ENCODE assay signal across 8 cellular contexts in genomic region chr16:67719048-67719777, GRCh38.
DNase-seq lines count a peak whose midpoint lies in the region; ATAC-seq and TF ChIP-seq lines count a peak whose summit lies in the region.

Gene GFOD2 (minus strand): TSS chr16:67719316. CDS start chr16:67685715, 33,601 bp downstream.

- DNase-seq in Ammon's horn (ENCODE audit: low spot score) (peak; percentile 97), NCI-H524 (lab: John Stamatoyannopoulos, UW) (peak; percentile 93 to 94)
- DNase-seq in activated CD4-positive, alpha-beta T cell treated with anti-CD3 and anti-CD28 coated beads for 4 hours: peak; percentile 98 to 99
- peak; percentile 99 to 100 for DNase-seq in stimulated activated CD4-positive, alpha-beta T cell treated with anti-CD3 and anti-CD28 coated beads, Interleukin-1b, Interleukin-23, amount 100 ng/mL, for 4 hours (ENCODE audit: low read depth in 2 of 2)

- peak; percentile 83 for ATAC-seq in HG03442 (IDR thresholded peaks at IDR 0.05; ENCODE audit: unreplicated experiment)

- peak; percentile 96 for TF ChIP-seq POLR2A in GM19193 (IDR thresholded peaks at IDR 0.05; ENCODE audit: extremely low read depth, insufficient read depth, insufficient read length)

- H3K27ac ChIP-seq in cingulate gyrus (ENCODE audit: low read depth, low read length) (peak within 1 kb of the TSS; percentile 74), layer of hippocampus (ENCODE audit: low read depth, low read length) (peak within 1 kb of the TSS; percentile 80)

- H3K27me3 ChIP-seq in layer of hippocampus (ENCODE audit: control insufficient read depth, insufficient read depth, low read length): no peaks in the 10 kb centered on the region

Comparison
In these comparisons a context has a peak if more than half of its experiments do, and no peak if none do; other contexts are left out.
1. Peak in every context shown above with its lines: DNase-seq, ATAC-seq and H3K27ac ChIP-seq.